ENCODE assay signal across 26 cellular contexts in genomic region chr9:79395691-79396558, GRCh38.
DNase-seq lines count a peak whose midpoint lies in the region; ATAC-seq, FAIRE-seq and TF ChIP-seq lines count a peak whose summit lies in the region.
"Had no signal": no experiment of that assay in that cellular context is flagged by ENCODE, and none has a peak within 500 bp of the region (broad histone marks: within the 10 kb centered on the region; RNA-seq: fewer than 3 reads in every experiment).

No MANE protein-coding gene starts in this region.

- peak; percentile 64 for DNase-seq in COR-L47 (lab: John Stamatoyannopoulos, UW)
- DNase-seq in NCI-H1105 treated with DMSO at 0.1 percent for 48 hours (lab: John Stamatoyannopoulos, UW) = peak; percentile 67
- peak; percentile 30 for DNase-seq in NT2/D1 (ENCODE audit: low read depth, low spot score)
- DNase-seq in keratinocyte (ENCODE audit: low read depth, low spot score) = no peak
- no peak for DNase-seq in hippocampal formation (lab: John Stamatoyannopoulos, UW)
- DNase-seq in iPS-NIHi7 (ENCODE audit: extremely low spot score) = no peak
- DNase-seq: activated naive CD4-positive, alpha-beta T cell; activated T-cell treated with anti-CD3 and anti-CD28 coated beads for 4 hours; amniotic stem cell; foreskin fibroblast; Kasumi-1; naive B cell; NCI-H1092; NCI-H345; RPMI8226; SK-N-SH had no signal

- H3K9me3 ChIP-seq in NT2/D1 (ENCODE audit: insufficient read depth, low read length) (no peaks in the 10 kb centered on the region), keratinocyte (ENCODE audit: control insufficient read depth, low read depth, low read length) (no peaks in the 10 kb centered on the region)
- H3K9me3 ChIP-seq: SK-N-SH, vagina had no signal

- H3K36me3 ChIP-seq in NT2/D1 (ENCODE audit: insufficient read depth, insufficient read length, low read length) = no peaks in the 10 kb centered on the region
- H3K36me3 ChIP-seq in keratinocyte (ENCODE audit: control insufficient read depth in 2 of 2, extremely low read depth in 1 of 2, insufficient read depth in 2 of 2, low read length in 2 of 2) = no peaks in the 10 kb centered on the region
- H3K36me3 ChIP-seq: vagina had no signal

- H3K4me3 ChIP-seq in NT2/D1 (ENCODE audit: insufficient read length, low read depth) (no peak overlapping the region), keratinocyte (ENCODE audit: control insufficient read depth in 2 of 3, extremely low read depth in 1 of 3, insufficient read depth in 2 of 3, low read depth in 1 of 3, low read length in 3 of 3) (no peak overlapping the region)
- H3K4me3 ChIP-seq: hepatocyte, vagina had no signal

- no peaks in the 10 kb centered on the region for H4K20me1 ChIP-seq in keratinocyte (ENCODE audit: control insufficient read depth, extremely low read depth, insufficient read depth, low read length)

- no peak overlapping the region for H2AFZ ChIP-seq in keratinocyte (ENCODE audit: control insufficient read depth, low read length)
- H2AFZ ChIP-seq: hepatocyte, parathyroid adenoma had no signal

- no peaks in the 10 kb centered on the region for H3K9me1 ChIP-seq in keratinocyte (ENCODE audit: control insufficient read depth, extremely low read depth, insufficient read depth, low read length)

- ATAC-seq in GM18907 (IDR thresholded peaks at IDR 0.05; ENCODE audit: unreplicated experiment) (no peak), HG02571 (IDR thresholded peaks at IDR 0.05; ENCODE audit: unreplicated experiment) (no peak)

- dilution Hi-C loops in keratinocyte (cut with MboI; ENCODE audit: extremely low pct_ligation_motif_present, low sequenced_read_pairs) = no loop called here

- no peak for FAIRE-seq in keratinocyte (lab: Jason Lieb, UNC)
- FAIRE-seq: GM12891, GM19239 had no signal

- H3K4me2 ChIP-seq in keratinocyte (ENCODE audit: control insufficient read depth, extremely low read depth, insufficient read depth, low read depth, low read length) = peak overlapping the region; percentile 35
- H3K4me2 ChIP-seq: hepatocyte, SK-N-SH had no signal

- no peak for TF ChIP-seq CTCF in keratinocyte (optimal IDR thresholded peaks at IDR 0.05 in 1 of 3, IDR thresholded peaks at IDR 0.05 in 1 of 3, conservative IDR thresholded peaks at IDR 0.05 in 1 of 3; ENCODE audit: extremely low read depth in 1 of 3, insufficient read depth in 2 of 3, low read length in 3 of 3)

- no peak overlapping the region for H3K27ac ChIP-seq in keratinocyte (ENCODE audit: control insufficient read depth, insufficient read depth, low read length)
- H3K27ac ChIP-seq: C4-2B, epithelial cell of prostate, hepatocyte, parathyroid adenoma, vagina, VCaP had no signal

- H3K9ac ChIP-seq in NT2/D1 (ENCODE audit: insufficient read length, low read depth) = no peak overlapping the region
- H3K9ac ChIP-seq in keratinocyte (ENCODE audit: control insufficient read depth, extremely low read depth, insufficient read depth, low read length) = no peak overlapping the region
- H3K9ac ChIP-seq: parathyroid adenoma, SK-N-SH had no signal

- H3K79me2 ChIP-seq in keratinocyte (ENCODE audit: control insufficient read depth, insufficient read depth, low read length) = no peaks in the 10 kb centered on the region
- H3K79me2 ChIP-seq: hepatocyte, parathyroid adenoma had no signal

- H3K4me1 ChIP-seq in NT2/D1 (ENCODE audit: insufficient read depth, insufficient read length) (no peaks in the 10 kb centered on the region), keratinocyte (ENCODE audit: control insufficient read depth, extremely low read depth, insufficient read depth, low read length) (no peaks in the 10 kb centered on the region)
- H3K4me1 ChIP-seq: parathyroid adenoma, vagina had no signal

- H3K27me3 ChIP-seq in NT2/D1 (ENCODE audit: insufficient read depth, insufficient read length) = no peaks in the 10 kb centered on the region
- no peaks in the 10 kb centered on the region for H3K27me3 ChIP-seq in keratinocyte (ENCODE audit: control insufficient read depth, extremely low read depth, insufficient read depth, low read length)
- H3K27me3 ChIP-seq: hepatocyte, vagina had no signal

Comparison
In these comparisons a context has a peak if more than half of its experiments do, and no peak if none do; other contexts are left out.
1. DNase-seq: peak in COR-L47 (single experiment), NCI-H1105 treated with DMSO at 0.1 percent for 48 hours (single experiment) and NT2/D1 (single experiment); none in keratinocyte (single experiment), hippocampal formation (0 of 2) and iPS-NIHi7 (single experiment).